In genomic region chr16:24748242-24748641, GRCh38 we compare ENCODE assay signal across 10 cellular contexts. TPM values are rescaled to one million over a fixed set of nuclear protein-coding genes. Genes with fewer than 3 reads are reported as not detected.
DNase-seq lines count a peak whose midpoint lies in the region; ATAC-seq and TF ChIP-seq lines count a peak whose summit lies in the region.
"Had no signal": no experiment of that assay in that cellular context is flagged by ENCODE, and none has a peak within 500 bp of the region (broad histone marks: within the 10 kb centered on the region; RNA-seq: fewer than 3 reads in every experiment).

No MANE protein-coding gene starts in this region.

- H3K4me2 ChIP-seq in GM23338 (no peak overlapping the region), PC-9 (no peak overlapping the region)

- TF ChIP-seq CTCF in GM23338 (conservative IDR thresholded peaks at IDR 0.05; ENCODE audit: low read depth in 2 of 2) (no peak), PC-9 (conservative IDR thresholded peaks at IDR 0.05) (no peak), fibroblast of pulmonary artery (IDR thresholded peaks at IDR 0.05; ENCODE audit: low read length, missing control alignments) (no peak), GM13977 (IDR thresholded peaks at IDR 0.05; ENCODE audit: extremely low read depth, insufficient read depth, missing control alignments) (no peak)

- peaks cover 100% of the 10 kb centered on the region for H4K20me1 ChIP-seq in GM23338 (replicated peaks; ENCODE audit: insufficient read depth)
- peaks cover 83% of the 10 kb centered on the region for H4K20me1 ChIP-seq in PC-9 (ENCODE audit: insufficient read depth)

- H3K27ac ChIP-seq in GM23338 (ENCODE audit: low read depth) (0 out of 2 replicates have a peak overlapping the region, but pooled peaks have one; percentile 15), PC-9 (peak overlapping the region; percentile 42)

- H3K79me2 ChIP-seq in GM23338 (replicated peaks; ENCODE audit: insufficient read depth) (peaks cover 100% of the 10 kb centered on the region), PC-9 (ENCODE audit: low read depth) (peaks cover 98% of the 10 kb centered on the region)

- ATAC-seq in GM23338, result no peak
- no peak for ATAC-seq in GM21528 (IDR thresholded peaks at IDR 0.05; ENCODE audit: low FRiP score, unreplicated experiment)
- ATAC-seq in HG02852 (IDR thresholded peaks at IDR 0.05; ENCODE audit: unreplicated experiment), result no peak

- peaks cover 1% of the 10 kb centered on the region for H3K27me3 Mint-ChIP-seq in GM23338 (ENCODE audit: insufficient read depth, low read depth, poor library complexity)
- H3K27me3 Mint-ChIP-seq: IgD-negative memory B cell had no signal

- H3K9me2 ChIP-seq in GM23338 (ENCODE audit: insufficient read depth) (no peaks in the 10 kb centered on the region), PC-9 (ENCODE audit: insufficient read depth) (no peaks in the 10 kb centered on the region)

- H3K4me3 Mint-ChIP-seq in GM23338, result no peak overlapping the region

- H3K9me3 ChIP-seq in PC-9 (ENCODE audit: insufficient read depth, low read depth), result no peaks in the 10 kb centered on the region
- H3K9me3 ChIP-seq: tibial nerve had no signal

- no peaks in the 10 kb centered on the region for H3K27me3 ChIP-seq in GM23338 (ENCODE audit: insufficient read depth)
- no peaks in the 10 kb centered on the region for H3K27me3 ChIP-seq in PC-9 (ENCODE audit: insufficient read depth, low read depth)
- H3K27me3 ChIP-seq: tibial nerve had no signal

- CTCF ChIA-PET in PC-9 (lab: Charles Lee), result no interaction called here

- H3K36me3 ChIP-seq in GM23338 (ENCODE audit: insufficient read depth), result no peaks in the 10 kb centered on the region
- peaks cover 25% of the 10 kb centered on the region for H3K36me3 ChIP-seq in PC-9 (ENCODE audit: low read depth)
- H3K36me3 ChIP-seq: tibial nerve had no signal

- H2AFZ ChIP-seq in GM23338 (no peak overlapping the region), PC-9 (no peak overlapping the region)

- BruUV-seq in PC-9 (replicated peaks; lab: Mats Ljungman, UMichigan), result no TSS peak

- H3F3A ChIP-seq in GM23338 (replicated peaks; ENCODE audit: low read depth) (no peaks in the 10 kb centered on the region), PC-9 (ENCODE audit: insufficient read depth, low read depth) (peaks cover 34% of the 10 kb centered on the region)

- intact Hi-C loops in PC-9 (cut with micrococcal nuclease; ENCODE audit: unreplicated experiment), result loop anchor here (10.0 kb wide), 1 partner anchor 163 kb away; no protein-coding TSS in a partner anchor

- in situ Hi-C loops in GM13977 (cut with MboI; ENCODE audit: low pct_unique_long_range_greater_than_20kb, low sequenced_read_pairs, unreplicated experiment), result no loop called here

- peaks cover 82% of the 10 kb centered on the region for H3K4me1 ChIP-seq in GM23338 (ENCODE audit: insufficient read depth)
- H3K4me1 ChIP-seq in PC-9 (replicated peaks; ENCODE audit: insufficient read depth), result peaks cover 15% of the 10 kb centered on the region

- H3K9me3 Mint-ChIP-seq in GM23338, result no peaks in the 10 kb centered on the region
- H3K9me3 Mint-ChIP-seq: IgD-negative memory B cell had no signal

- H3K27ac Mint-ChIP-seq in GM23338, result no peak overlapping the region
- H3K27ac Mint-ChIP-seq: IgD-negative memory B cell had no signal

- DNase-seq in GM23338 (ENCODE audit: low spot score) (no peak), PC-9 (peak; percentile 40 to 59), fibroblast of pulmonary artery (ENCODE audit: low read depth) (peak; percentile 91), renal cortical epithelial cell (ENCODE audit: low read depth) (peak; percentile 98), GM13977 (ENCODE audit: low spot score) (no peak), NCI-H82 treated with DMSO at 0.1 percent for 48 hours (lab: John Stamatoyannopoulos, UW; ENCODE audit: unreplicated experiment) (no peak)

- H3K4me1 Mint-ChIP-seq in GM23338, result peaks cover 71% of the 10 kb centered on the region

- peaks cover 17% of the 10 kb centered on the region for H3K36me3 Mint-ChIP-seq in GM23338 (ENCODE audit: low read depth)

- no peak overlapping the region for H3K4me3 ChIP-seq in GM23338
- no peak overlapping the region for H3K4me3 ChIP-seq in PC-9
- H3K4me3 ChIP-seq in fibroblast of pulmonary artery (replicated peaks; ENCODE audit: low read depth, low read length), result no peak overlapping the region
- H3K4me3 ChIP-seq: tibial nerve had no signal

- POLR2A ChIA-PET in PC-9 (lab: Charles Lee; ENCODE audit: unreplicated experiment), result interaction anchor here (0.5 kb wide), 1 partner anchor 142 kb away, joined by 10 read pairs; no protein-coding TSS in a partner anchor

TF ChIP-seq in GM23338, 12 proteins besides CTCF, POLR2A, EP300 and RAD21 (continues in another document):
- no peak for TF ChIP-seq POLR2AphosphoS5 (IDR thresholded peaks at IDR 0.05; ENCODE audit: low read depth)
- TF ChIP-seq, protein P1, sequence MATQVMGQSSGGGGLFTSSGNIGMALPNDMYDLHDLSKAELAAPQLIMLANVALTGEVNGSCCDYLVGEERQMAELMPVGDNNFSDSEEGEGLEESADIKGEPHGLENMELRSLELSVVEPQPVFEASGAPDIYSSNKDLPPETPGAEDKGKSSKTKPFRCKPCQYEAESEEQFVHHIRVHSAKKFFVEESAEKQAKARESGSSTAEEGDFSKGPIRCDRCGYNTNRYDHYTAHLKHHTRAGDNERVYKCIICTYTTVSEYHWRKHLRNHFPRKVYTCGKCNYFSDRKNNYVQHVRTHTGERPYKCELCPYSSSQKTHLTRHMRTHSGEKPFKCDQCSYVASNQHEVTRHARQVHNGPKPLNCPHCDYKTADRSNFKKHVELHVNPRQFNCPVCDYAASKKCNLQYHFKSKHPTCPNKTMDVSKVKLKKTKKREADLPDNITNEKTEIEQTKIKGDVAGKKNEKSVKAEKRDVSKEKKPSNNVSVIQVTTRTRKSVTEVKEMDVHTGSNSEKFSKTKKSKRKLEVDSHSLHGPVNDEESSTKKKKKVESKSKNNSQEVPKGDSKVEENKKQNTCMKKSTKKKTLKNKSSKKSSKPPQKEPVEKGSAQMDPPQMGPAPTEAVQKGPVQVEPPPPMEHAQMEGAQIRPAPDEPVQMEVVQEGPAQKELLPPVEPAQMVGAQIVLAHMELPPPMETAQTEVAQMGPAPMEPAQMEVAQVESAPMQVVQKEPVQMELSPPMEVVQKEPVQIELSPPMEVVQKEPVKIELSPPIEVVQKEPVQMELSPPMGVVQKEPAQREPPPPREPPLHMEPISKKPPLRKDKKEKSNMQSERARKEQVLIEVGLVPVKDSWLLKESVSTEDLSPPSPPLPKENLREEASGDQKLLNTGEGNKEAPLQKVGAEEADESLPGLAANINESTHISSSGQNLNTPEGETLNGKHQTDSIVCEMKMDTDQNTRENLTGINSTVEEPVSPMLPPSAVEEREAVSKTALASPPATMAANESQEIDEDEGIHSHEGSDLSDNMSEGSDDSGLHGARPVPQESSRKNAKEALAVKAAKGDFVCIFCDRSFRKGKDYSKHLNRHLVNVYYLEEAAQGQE (IDR thresholded peaks at IDR 0.05; ENCODE audit: unreplicated experiment), result no peak
- TF ChIP-seq JUNB (IDR thresholded peaks at IDR 0.05; ENCODE audit: unreplicated experiment), result no peak
- no peak for TF ChIP-seq EZH2phosphoT487 (IDR thresholded peaks at IDR 0.05; ENCODE audit: unreplicated experiment)
- TF ChIP-seq NANOG (IDR thresholded peaks at IDR 0.05; ENCODE audit: borderline replicate concordance), result no peak
- TF ChIP-seq STAT1 (IDR thresholded peaks at IDR 0.05; ENCODE audit: unreplicated experiment), result no peak
- TF ChIP-seq ZNF114 (CRISPR knock-in tag; IDR thresholded peaks at IDR 0.05), result no peak

RNA-seq across cellular contexts. Expression of gene TNRC6A, which starts 18.8 kb away (rescaled TPM):
- total RNA-seq in GM23338 (2014; rRNA removed; shearing (Covaris generic)), result 62.1 and 93.1 TPM in 2 replicates
- polyA plus RNA-seq in GM23338 (2016; fragmentation: Nextera tagmentation; extraction: Ambion mirVana), result 124 and 126 TPM in 2 replicates
- 66.8 and 84.8 TPM in 2 replicates for total RNA-seq in PC-9 (2021)
- total RNA-seq in renal cortical epithelial cell, result 12.5 and 34.1 TPM in 2 replicates

Comparison
In these comparisons a context has a peak if more than half of its experiments do, and no peak if none do; other contexts are left out.
1. DNase-seq: peak in PC-9 (2 of 2), fibroblast of pulmonary artery (single experiment) and renal cortical epithelial cell (single experiment); none in GM23338 (single experiment), GM13977 (single experiment) and NCI-H82 treated with DMSO at 0.1 percent for 48 hours (single experiment).